In the genomic region with DNA sequence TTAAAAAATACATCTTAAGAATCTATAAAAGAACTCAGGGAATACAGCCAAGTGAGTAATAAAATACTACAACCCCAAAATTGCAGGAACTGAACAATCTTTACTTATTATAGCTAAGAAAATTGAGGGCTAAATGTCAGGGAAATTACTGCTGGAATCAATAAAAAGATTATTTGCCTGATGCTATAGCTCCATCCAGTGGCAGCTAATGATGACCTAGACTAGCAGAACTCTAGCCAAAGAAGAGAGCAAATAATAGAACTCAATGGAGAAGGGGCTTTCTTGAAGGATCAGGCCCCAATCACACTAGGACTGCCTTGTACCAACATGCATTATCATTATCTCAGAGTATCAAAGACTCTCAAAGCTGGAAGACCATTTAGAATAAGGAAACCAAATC, we compare ENCODE assay signal across 9 cellular contexts.
DNase-seq lines count a peak whose midpoint lies in the region; ATAC-seq and TF ChIP-seq lines count a peak whose summit lies in the region.
"Had no signal": no experiment of that assay in that cellular context is flagged by ENCODE, and none has a peak within 500 bp of the region (broad histone marks: within the 10 kb centered on the region; RNA-seq: fewer than 3 reads in every experiment).

No MANE protein-coding gene starts in this region.

- H3K4me3 Mint-ChIP-seq in GM23338: no peak overlapping the region
- no peak overlapping the region for H3K4me3 Mint-ChIP-seq in activated CD4-positive, alpha-beta T cell treated with anti-CD3 and anti-CD28 coated beads, Interleukin-2, amount 10 ng/mL, durations not matched to agents 24 days and 14 days
- H3K4me3 Mint-ChIP-seq in activated CD4-positive, alpha-beta memory T cell treated with anti-CD3 and anti-CD28 coated beads for 36 hours: no peak overlapping the region

- intact Hi-C loops in activated CD4-positive, alpha-beta T cell treated with anti-CD3 and anti-CD28 coated beads, Interleukin-2, amount 10 ng/mL, durations not matched to agents 24 days and 14 days (cut with micrococcal nuclease): no loop called here
- intact Hi-C loops in activated CD4-positive, alpha-beta memory T cell treated with anti-CD3 and anti-CD28 coated beads for 36 hours (cut with micrococcal nuclease): no loop called here

- H3K36me3 ChIP-seq in BE2C (no peaks in the 10 kb centered on the region), GM23338 (ENCODE audit: insufficient read depth) (no peaks in the 10 kb centered on the region), upper lobe of left lung (no peaks in the 10 kb centered on the region)

- no peak for TF ChIP-seq EP300 in upper lobe of left lung (IDR thresholded peaks at IDR 0.05)

- H3K27me3 ChIP-seq in BE2C: no peaks in the 10 kb centered on the region
- H3K27me3 ChIP-seq in GM23338 (ENCODE audit: insufficient read depth): no peaks in the 10 kb centered on the region
- H3K27me3 ChIP-seq in upper lobe of left lung: no peaks in the 10 kb centered on the region

- H3K4me3 ChIP-seq in BE2C (ENCODE audit: low read depth, low read length) (no peak overlapping the region), GM23338 (no peak overlapping the region), upper lobe of left lung (no peak overlapping the region)

- peaks cover 3% of the 10 kb centered on the region; the same call in 1 of the 3 replicates for H3K9me3 Mint-ChIP-seq in GM23338
- no peaks in the 10 kb centered on the region for H3K9me3 Mint-ChIP-seq in activated CD4-positive, alpha-beta T cell treated with anti-CD3 and anti-CD28 coated beads, Interleukin-2, amount 10 ng/mL, durations not matched to agents 24 days and 14 days
- no peaks in the 10 kb centered on the region for H3K9me3 Mint-ChIP-seq in activated CD4-positive, alpha-beta memory T cell treated with anti-CD3 and anti-CD28 coated beads for 36 hours

- H3K27ac ChIP-seq in GM23338 (ENCODE audit: low read depth): no peak overlapping the region
- H3K27ac ChIP-seq in upper lobe of left lung: no peak overlapping the region

- POLR2A ChIA-PET in activated CD4-positive, alpha-beta memory T cell treated with anti-CD3 and anti-CD28 coated beads for 36 hours (lab: Charles Lee): no interaction called here

- H2AFZ ChIP-seq in GM23338: no peak overlapping the region

- H3K9me3 ChIP-seq in BE2C (no peaks in the 10 kb centered on the region), upper lobe of left lung (no peaks in the 10 kb centered on the region)

- CTCF ChIA-PET in activated CD4-positive, alpha-beta memory T cell treated with anti-CD3 and anti-CD28 coated beads for 36 hours (lab: Charles Lee): no interaction called here

- no peaks in the 10 kb centered on the region for H3K9me2 ChIP-seq in GM23338 (ENCODE audit: insufficient read depth)

- DNase-seq in BE2C (no peak), GM23338 (ENCODE audit: low spot score) (peak; percentile 75), OCI-M2 (lab: John Stamatoyannopoulos, UW; ENCODE audit: unreplicated experiment) (peak; percentile 22), globus pallidus (ENCODE audit: low spot score) (peak; percentile 6), upper lobe of left lung (no peak), mucosa of gallbladder (ENCODE audit: low spot score) (no peak)
- DNase-seq in activated CD4-positive, alpha-beta T cell treated with anti-CD3 and anti-CD28 coated beads, Interleukin-2, amount 10 ng/mL, durations not matched to agents 24 days and 14 days: no peak
- DNase-seq in activated CD4-positive, alpha-beta memory T cell treated with anti-CD3 and anti-CD28 coated beads for 36 hours: no peak
- DNase-seq: T-helper 1 cell had no signal

- peak; percentile 81 for ATAC-seq in GM23338
- no peak for ATAC-seq in upper lobe of left lung (ENCODE audit: low FRiP score in 2 of 2)

- no peaks in the 10 kb centered on the region for H4K20me1 ChIP-seq in GM23338 (replicated peaks; ENCODE audit: insufficient read depth)

- TF ChIP-seq CTCF in BE2C (IDR thresholded peaks at IDR 0.05; ENCODE audit: low read depth, low read length) (peak; percentile 44), GM23338 (conservative IDR thresholded peaks at IDR 0.05; ENCODE audit: low read depth in 2 of 2) (peak; percentile 78 to 82), upper lobe of left lung (IDR thresholded peaks at IDR 0.05) (no peak)

- no peaks in the 10 kb centered on the region for H3F3A ChIP-seq in GM23338 (replicated peaks; ENCODE audit: low read depth)

- H3K4me1 Mint-ChIP-seq in GM23338: peaks cover 11% of the 10 kb centered on the region
- H3K4me1 Mint-ChIP-seq in activated CD4-positive, alpha-beta T cell treated with anti-CD3 and anti-CD28 coated beads, Interleukin-2, amount 10 ng/mL, durations not matched to agents 24 days and 14 days: no peaks in the 10 kb centered on the region
- H3K4me1 Mint-ChIP-seq in activated CD4-positive, alpha-beta memory T cell treated with anti-CD3 and anti-CD28 coated beads for 36 hours (ENCODE audit: low read depth): no peaks in the 10 kb centered on the region

- H3K27ac Mint-ChIP-seq in GM23338: no peak overlapping the region
- no peak overlapping the region for H3K27ac Mint-ChIP-seq in activated CD4-positive, alpha-beta T cell treated with anti-CD3 and anti-CD28 coated beads, Interleukin-2, amount 10 ng/mL, durations not matched to agents 24 days and 14 days
- no peak overlapping the region for H3K27ac Mint-ChIP-seq in activated CD4-positive, alpha-beta memory T cell treated with anti-CD3 and anti-CD28 coated beads for 36 hours

- H3K4me2 ChIP-seq in GM23338: no peak overlapping the region

- H3K36me3 Mint-ChIP-seq in GM23338 (ENCODE audit: low read depth): no peaks in the 10 kb centered on the region
- no peaks in the 10 kb centered on the region for H3K36me3 Mint-ChIP-seq in activated CD4-positive, alpha-beta T cell treated with anti-CD3 and anti-CD28 coated beads, Interleukin-2, amount 10 ng/mL, durations not matched to agents 24 days and 14 days (ENCODE audit: low read depth)
- no peaks in the 10 kb centered on the region for H3K36me3 Mint-ChIP-seq in activated CD4-positive, alpha-beta memory T cell treated with anti-CD3 and anti-CD28 coated beads for 36 hours

- H3K27me3 Mint-ChIP-seq in GM23338 (ENCODE audit: insufficient read depth, low read depth, poor library complexity): peaks cover 4% of the 10 kb centered on the region
- peaks cover 14% of the 10 kb centered on the region for H3K27me3 Mint-ChIP-seq in activated CD4-positive, alpha-beta T cell treated with anti-CD3 and anti-CD28 coated beads, Interleukin-2, amount 10 ng/mL, durations not matched to agents 24 days and 14 days
- peaks cover 7% of the 10 kb centered on the region for H3K27me3 Mint-ChIP-seq in activated CD4-positive, alpha-beta memory T cell treated with anti-CD3 and anti-CD28 coated beads for 36 hours

- H3K4me1 ChIP-seq in BE2C (no peaks in the 10 kb centered on the region), GM23338 (ENCODE audit: insufficient read depth) (peaks cover 16% of the 10 kb centered on the region), upper lobe of left lung (no peaks in the 10 kb centered on the region)

- TF ChIP-seq POLR2A in upper lobe of left lung (IDR thresholded peaks at IDR 0.05): no peak

- no peaks in the 10 kb centered on the region for H3K79me2 ChIP-seq in GM23338 (replicated peaks; ENCODE audit: insufficient read depth)

TF ChIP-seq in GM23338, 12 proteins besides CTCF, POLR2A, EP300 and RAD21 (continues in another document):
- TF ChIP-seq CREB1 (CRISPR knock-in tag; IDR thresholded peaks at IDR 0.05; ENCODE audit: low read depth): no peak

Comparison
In these comparisons a context has a peak if more than half of its experiments do, and no peak if none do; other contexts are left out.
1. DNase-seq: peak in GM23338 (single experiment), OCI-M2 (single experiment) and globus pallidus (single experiment); none in BE2C (single experiment), activated CD4-positive, alpha-beta T cell treated with anti-CD3 and anti-CD28 coated beads, Interleukin-2, amount 10 ng/mL, durations not matched to agents 24 days and 14 days (single experiment), upper lobe of left lung (0 of 2), mucosa of gallbladder (single experiment) and activated CD4-positive, alpha-beta memory T cell treated with anti-CD3 and anti-CD28 coated beads for 36 hours (single experiment).
2. CTCF ChIP-seq: peak in BE2C (single experiment) and GM23338 (2 of 2); none in upper lobe of left lung (0 of 6).